12 cellular contexts compared by ENCODE assay signal in genomic region chr7:123798527-123799188, GRCh38. TPM values are rescaled to one million over a fixed set of nuclear protein-coding genes. Genes with fewer than 3 reads are reported as not detected.
DNase-seq lines count a peak whose midpoint lies in the region; ATAC-seq lines count a peak whose summit lies in the region.
"Had no signal": no experiment of that assay in that cellular context is flagged by ENCODE, and none has a peak within 500 bp of the region (broad histone marks: within the 10 kb centered on the region; RNA-seq: fewer than 3 reads in every experiment).

No MANE protein-coding gene starts in this region.

- DNase-seq in SW480 (ENCODE audit: low spot score) (peak; percentile 54), left colon (no peak), NCI-H1048 (lab: John Stamatoyannopoulos, UW) (no peak), DMS 273 treated with DMSO at 0.1 percent for 48 hours (lab: John Stamatoyannopoulos, UW) (no peak), dedifferentiated amniotic fluid mesenchymal stem cell (ENCODE audit: extremely low spot score) (no peak)
- DNase-seq: activated CD8-positive, alpha-beta memory T cell treated with anti-CD3 and anti-CD28 coated beads for 24 hours; activated naive CD4-positive, alpha-beta T cell treated with anti-CD3 and anti-CD28 coated beads, Interleukin-2, amount 10 ng/mL, durations not matched to agents 7 days and 5 days; central memory CD4-positive, alpha-beta T cell had no signal

- H3K4me2 ChIP-seq in skeletal muscle satellite cell (ENCODE audit: low read length), result peak overlapping the region; percentile 10

- H3K27me3 ChIP-seq in HUES48 (ENCODE audit: control insufficient read depth, insufficient read depth, low read length) (no peaks in the 10 kb centered on the region), skeletal muscle satellite cell (ENCODE audit: control insufficient read depth, insufficient read depth, low read length) (no peaks in the 10 kb centered on the region)

- peaks cover 19% of the 10 kb centered on the region for H3K4me1 ChIP-seq in HUES48 (ENCODE audit: control insufficient read depth, insufficient read depth, low read length)
- H3K4me1 ChIP-seq in skeletal muscle satellite cell (ENCODE audit: control insufficient read depth, insufficient read depth, low read length), result peaks cover 15% of the 10 kb centered on the region

- H3K9me3 ChIP-seq in HUES48 (ENCODE audit: control insufficient read depth, insufficient read depth, low read length) (peaks cover 8% of the 10 kb centered on the region; the same call in 1 of the 2 replicates), skeletal muscle satellite cell (replicated peaks; ENCODE audit: low read length) (no peaks in the 10 kb centered on the region)

- intact Hi-C loops in left colon (cut with DNase I, micrococcal nuclease), result loop anchor here in 1 of 2 donors (5.0 kb wide), 1 partner anchor 64 kb away; no protein-coding TSS in a partner anchor

- no peak overlapping the region for H3K9ac ChIP-seq in HUES48 (ENCODE audit: low read depth, low read length)
- H3K9ac ChIP-seq in skeletal muscle satellite cell (ENCODE audit: low read depth, low read length), result no peak overlapping the region

- H3K4me3 ChIP-seq in HUES48 (ENCODE audit: low read depth, low read length), result peak overlapping the region; percentile 27; the same call in 1 of the 2 replicates
- no peak overlapping the region for H3K4me3 ChIP-seq in skeletal muscle satellite cell (ENCODE audit: low read length)

- peak; percentile 35 for ATAC-seq in left colon
- no peak for ATAC-seq in GM18520 (IDR thresholded peaks at IDR 0.05; ENCODE audit: unreplicated experiment)

- H3K36me3 ChIP-seq in HUES48 (ENCODE audit: control insufficient read depth, insufficient read depth, low read length), result no peaks in the 10 kb centered on the region
- H3K36me3 ChIP-seq in skeletal muscle satellite cell (ENCODE audit: insufficient read depth, low read length), result no peaks in the 10 kb centered on the region

- H3K27ac ChIP-seq in HUES48 (ENCODE audit: low read depth, low read length), result peak overlapping the region; percentile 23

RNA-seq across cellular contexts. Expression of gene HYAL4, which starts 46.3 kb away (rescaled TPM):
- total RNA-seq in left colon, result not detected
- total RNA-seq in skeletal muscle satellite cell (2012; rRNA removed), result not detected in 2 replicates
- total RNA-seq: mononuclear cell had no signal

RNA-seq across cellular contexts. Expression of gene WASL, which starts 49.9 kb away (rescaled TPM):
- total RNA-seq in left colon, result 100 to 1,000 TPM in 1 of 2 donors, 10 to 100 TPM in 1; 93.3 to 108 TPM
- total RNA-seq in skeletal muscle satellite cell (2012; rRNA removed), result 13.3 and 16.2 TPM in 2 replicates
